ENCODE assay signal across 36 cellular contexts in the genomic region with DNA sequence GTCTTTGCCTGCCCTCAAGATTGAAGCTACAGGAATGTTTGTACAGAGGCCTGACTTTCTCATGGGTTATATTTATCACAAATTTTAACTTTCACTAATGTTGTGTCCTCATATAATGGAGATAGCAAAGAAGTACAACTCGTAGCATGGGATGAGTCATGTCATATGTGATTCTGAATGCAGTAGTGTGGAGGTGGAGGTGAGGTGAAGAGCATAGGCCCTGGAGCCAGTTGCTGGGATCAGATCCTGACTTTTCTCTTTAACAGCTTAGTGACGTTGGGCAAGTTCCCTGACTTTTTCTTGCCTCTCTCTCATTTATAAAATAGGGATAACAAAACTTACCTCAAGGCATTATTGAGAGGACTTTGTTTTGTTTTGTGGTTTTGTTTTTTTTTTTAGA.
"Had no signal": no experiment of that assay in that cellular context is flagged by ENCODE, and none has a peak within 500 bp of the region (broad histone marks: within the 10 kb centered on the region; RNA-seq: fewer than 3 reads in every experiment).

No MANE protein-coding gene starts in this region.

- H3K4me1 ChIP-seq: adrenal gland, ascending aorta had no signal

- H3K36me3 Mint-ChIP-seq: activated CD8-positive, alpha-beta memory T cell treated with anti-CD3 and anti-CD28 coated beads, Interleukin-2, amount 10 ng/mL, durations not matched to agents 7 days and 5 days; activated naive CD4-positive, alpha-beta T cell treated with anti-CD3 and anti-CD28 coated beads, Interleukin-2, amount 10 ng/mL, durations not matched to agents 7 days and 5 days; activated naive CD4-positive, alpha-beta T cell treated with anti-CD3 and anti-CD28 coated beads, Interleukin-2, amount 50 U/mL, for 24 hours; activated naive CD8-positive, alpha-beta T cell; activated naive CD8-positive, alpha-beta T cell treated with anti-CD3 and anti-CD28 coated beads, Interleukin-2, amount 10 ng/mL, durations not matched to agents 7 days and 5 days; brain had no signal

- H3K36me3 ChIP-seq: adrenal gland, ascending aorta, cardiac muscle cell had no signal

- H3K27me3 ChIP-seq: adrenal gland, ascending aorta, cardiac muscle cell had no signal

- H3K9me3 Mint-ChIP-seq: activated B cell treated with CpG ODN at 0.5 μM for 24 hours; activated CD4-positive, alpha-beta memory T cell treated with anti-CD3 and anti-CD28 coated beads, Interleukin-2, amount 10 ng/mL, durations not matched to agents 7 days and 5 days; activated CD4-positive, alpha-beta T cell treated with anti-CD3 and anti-CD28 coated beads, Interleukin-2, amount 10 ng/mL, durations not matched to agents 7 days and 5 days; activated naive CD4-positive, alpha-beta T cell treated with anti-CD3 and anti-CD28 coated beads, Interleukin-2, amount 10 ng/mL, durations not matched to agents 7 days and 5 days; activated naive CD4-positive, alpha-beta T cell treated with anti-CD3 and anti-CD28 coated beads, Interleukin-2, amount 50 U/mL, for 24 hours; activated T-cell treated with anti-CD3 and anti-CD28 coated beads, Interleukin-2, amount 50 U/mL, for 24 hours; activated T-helper 2 cell treated with anti-CD3 and anti-CD28 coated beads, Interferon-gamma antibody, Interleukin-2, Interleukin-4, amounts not matched to agents 10 μg/mL and 5 μg/mL and 100 μg/mL, durations not matched to agents 14 hours and 24 hours and 36 hours; T-helper 1 cell treated with Interleukin-12 subunit alpha and Interleukin-12 subunit beta and Interleukin-4 antibody, amounts not matched to agents 30 μg/mL and 1 μg/mL, for 36 hours; T-helper 2 cell treated with Interferon-gamma antibody and Interleukin-4, amounts not matched to agents 5 μg/mL and 100 μg/mL, for 36 hours had no signal

- H3K27me3 Mint-ChIP-seq: activated B cell treated with CpG ODN at 0.5 μM for 24 hours; activated CD4-positive, alpha-beta memory T cell treated with anti-CD3 and anti-CD28 coated beads, Interleukin-2, amount 10 ng/mL, durations not matched to agents 7 days and 5 days; activated CD8-positive, alpha-beta memory T cell treated with anti-CD3 and anti-CD28 coated beads, Interleukin-2, amount 10 ng/mL, durations not matched to agents 7 days and 5 days; activated naive CD4-positive, alpha-beta T cell treated with anti-CD3 and anti-CD28 coated beads, Interleukin-2, amount 10 ng/mL, durations not matched to agents 7 days and 5 days; activated naive CD8-positive, alpha-beta T cell; brain had no signal

- DNase-seq: activated B cell treated with CpG ODN at 0.5 μM for 24 hours; activated CD4-positive, alpha-beta memory T cell treated with anti-CD3 and anti-CD28 coated beads, Interleukin-2, amount 10 ng/mL, durations not matched to agents 7 days and 5 days; activated CD4-positive, alpha-beta T cell treated with anti-CD3 and anti-CD28 coated beads for 4 hours; activated CD4-positive, alpha-beta T cell treated with anti-CD3 and anti-CD28 coated beads, Interleukin-2, amount 10 ng/mL, durations not matched to agents 7 days and 5 days; activated CD4-positive, alpha-beta T cell treated with anti-CD3 and anti-CD28 coated beads, Interleukin-2, amount 50 U/mL, for 48 hours; activated CD4-positive, CD25-positive, alpha-beta regulatory T cell treated with anti-CD3 and anti-CD28 coated beads, Interleukin-2, amount 50 U/mL, for 72 hours; activated CD8-positive, alpha-beta memory T cell treated with anti-CD3 and anti-CD28 coated beads for 24 hours; activated CD8-positive, alpha-beta memory T cell treated with anti-CD3 and anti-CD28 coated beads, Interleukin-2, amount 10 ng/mL, durations not matched to agents 7 days and 5 days; activated CD8-positive, alpha-beta memory T cell treated with anti-CD3 and anti-CD28 coated beads, Interleukin-2, amount 50 U/mL, for 48 hours; activated CD8-positive, alpha-beta T cell treated with anti-CD3 and anti-CD28 coated beads, Interleukin-2, amount 10 ng/mL, durations not matched to agents 7 days and 5 days; activated effector memory CD4-positive, alpha-beta T cell treated with Interleukin-2 at 50 U/mL for 16 hours; activated gamma-delta T cell; activated naive CD4-positive, alpha-beta T cell treated with anti-CD3 and anti-CD28 coated beads, Interleukin-2, amount 10 ng/mL, durations not matched to agents 7 days and 5 days; activated naive CD4-positive, alpha-beta T cell treated with Interleukin-2 at 50 U/mL for 16 hours; activated naive CD8-positive, alpha-beta T cell treated with anti-CD3 and anti-CD28 coated beads, Interleukin-2, amount 10 ng/mL, durations not matched to agents 7 days and 5 days; activated T-cell treated with anti-CD3 and anti-CD28 coated beads, Interleukin-2, amount 50 U/mL, for 24 hours; activated T-cell treated with anti-CD3 and anti-CD28 coated beads, Interleukin-2, amount 50 U/mL, for 48 hours; adrenal gland; amygdala; anterior cingulate cortex; cerebellar nuclear complex; T-helper 1 cell; T-helper 2 cell; T-helper 9 cell had no signal

- H3K4me1 Mint-ChIP-seq: activated B cell treated with CpG ODN at 0.5 μM for 24 hours; activated CD4-positive, alpha-beta memory T cell treated with anti-CD3 and anti-CD28 coated beads, Interleukin-2, amount 10 ng/mL, durations not matched to agents 7 days and 5 days; activated CD4-positive, alpha-beta T cell treated with anti-CD3 and anti-CD28 coated beads, Interleukin-2, amount 10 ng/mL, durations not matched to agents 7 days and 5 days; activated CD8-positive, alpha-beta memory T cell treated with anti-CD3 and anti-CD28 coated beads, Interleukin-2, amount 10 ng/mL, durations not matched to agents 7 days and 5 days; activated naive CD4-positive, alpha-beta T cell treated with anti-CD3 and anti-CD28 coated beads, Interleukin-2, amount 10 ng/mL, durations not matched to agents 7 days and 5 days; activated naive CD4-positive, alpha-beta T cell treated with anti-CD3 and anti-CD28 coated beads, Interleukin-2, amount 50 U/mL, for 24 hours; activated naive CD8-positive, alpha-beta T cell treated with anti-CD3 and anti-CD28 coated beads, Interleukin-2, amount 10 ng/mL, durations not matched to agents 7 days and 5 days; brain; central memory CD8-positive, alpha-beta T cell had no signal

- FAIRE-seq: bronchial epithelial cell, TTC549 had no signal

- H3K27ac ChIP-seq: adrenal gland, ascending aorta, cardiac muscle cell, VCaP had no signal

- H3K27ac Mint-ChIP-seq: activated B cell treated with CpG ODN at 0.5 μM for 24 hours; activated CD4-positive, alpha-beta memory T cell treated with anti-CD3 and anti-CD28 coated beads, Interleukin-2, amount 10 ng/mL, durations not matched to agents 7 days and 5 days; activated CD4-positive, alpha-beta T cell treated with anti-CD3 and anti-CD28 coated beads, Interleukin-2, amount 10 ng/mL, durations not matched to agents 7 days and 5 days; activated CD8-positive, alpha-beta memory T cell treated with anti-CD3 and anti-CD28 coated beads, Interleukin-2, amount 10 ng/mL, durations not matched to agents 7 days and 5 days; activated CD8-positive, alpha-beta T cell treated with anti-CD3 and anti-CD28 coated beads, Interleukin-2, amount 10 ng/mL, durations not matched to agents 7 days and 5 days; activated naive CD4-positive, alpha-beta T cell treated with anti-CD3 and anti-CD28 coated beads, Interleukin-2, amount 10 ng/mL, durations not matched to agents 7 days and 5 days; activated naive CD4-positive, alpha-beta T cell treated with anti-CD3 and anti-CD28 coated beads, Interleukin-2, amount 50 U/mL, for 24 hours; activated naive CD8-positive, alpha-beta T cell; activated naive CD8-positive, alpha-beta T cell treated with anti-CD3 and anti-CD28 coated beads, Interleukin-2, amount 10 ng/mL, durations not matched to agents 7 days and 5 days; activated T-cell treated with anti-CD3 and anti-CD28 coated beads, Interleukin-2, amount 50 U/mL, for 24 hours; activated T-helper 2 cell treated with anti-CD3 and anti-CD28 coated beads, Interferon-gamma antibody, Interleukin-2, Interleukin-4, amounts not matched to agents 10 μg/mL and 5 μg/mL and 100 μg/mL, durations not matched to agents 14 hours and 24 hours and 36 hours; brain; T-helper 1 cell treated with Interleukin-12 subunit alpha and Interleukin-12 subunit beta and Interleukin-4 antibody, amounts not matched to agents 30 μg/mL and 1 μg/mL, for 36 hours; T-helper 2 cell treated with Interferon-gamma antibody and Interleukin-4, amounts not matched to agents 5 μg/mL and 100 μg/mL, for 36 hours had no signal

- H3K9me3 ChIP-seq: adrenal gland, ascending aorta had no signal

- H3K4me3 ChIP-seq: adrenal gland, ascending aorta, cardiac muscle cell had no signal

- ATAC-seq: activated CD8-positive, alpha-beta memory T cell treated with anti-CD3 and anti-CD28 coated beads, Interleukin-2, amount 10 ng/mL, durations not matched to agents 7 days and 5 days; activated CD8-positive, alpha-beta T cell treated with anti-CD3 and anti-CD28 coated beads, Interleukin-2, amount 10 ng/mL, durations not matched to agents 7 days and 5 days had no signal

- H3K4me3 Mint-ChIP-seq: activated B cell treated with CpG ODN at 0.5 μM for 24 hours; activated CD4-positive, alpha-beta memory T cell treated with anti-CD3 and anti-CD28 coated beads, Interleukin-2, amount 10 ng/mL, durations not matched to agents 7 days and 5 days; activated CD4-positive, alpha-beta T cell treated with anti-CD3 and anti-CD28 coated beads, Interleukin-2, amount 10 ng/mL, durations not matched to agents 7 days and 5 days; activated CD8-positive, alpha-beta memory T cell treated with anti-CD3 and anti-CD28 coated beads, Interleukin-2, amount 10 ng/mL, durations not matched to agents 7 days and 5 days; activated CD8-positive, alpha-beta T cell treated with anti-CD3 and anti-CD28 coated beads, Interleukin-2, amount 10 ng/mL, durations not matched to agents 7 days and 5 days; activated naive CD4-positive, alpha-beta T cell treated with anti-CD3 and anti-CD28 coated beads, Interleukin-2, amount 10 ng/mL, durations not matched to agents 7 days and 5 days; activated naive CD4-positive, alpha-beta T cell treated with anti-CD3 and anti-CD28 coated beads, Interleukin-2, amount 50 U/mL, for 24 hours; activated naive CD8-positive, alpha-beta T cell; activated naive CD8-positive, alpha-beta T cell treated with anti-CD3 and anti-CD28 coated beads, Interleukin-2, amount 10 ng/mL, durations not matched to agents 7 days and 5 days; activated T-cell treated with anti-CD3 and anti-CD28 coated beads, Interleukin-2, amount 50 U/mL, for 24 hours; brain; central memory CD8-positive, alpha-beta T cell; T-helper 1 cell treated with Interleukin-12 subunit alpha and Interleukin-12 subunit beta and Interleukin-4 antibody, amounts not matched to agents 30 μg/mL and 1 μg/mL, for 36 hours; T-helper 2 cell treated with Interferon-gamma antibody and Interleukin-4, amounts not matched to agents 5 μg/mL and 100 μg/mL, for 36 hours had no signal
